15 cellular contexts compared by ENCODE assay signal in the genomic region with DNA sequence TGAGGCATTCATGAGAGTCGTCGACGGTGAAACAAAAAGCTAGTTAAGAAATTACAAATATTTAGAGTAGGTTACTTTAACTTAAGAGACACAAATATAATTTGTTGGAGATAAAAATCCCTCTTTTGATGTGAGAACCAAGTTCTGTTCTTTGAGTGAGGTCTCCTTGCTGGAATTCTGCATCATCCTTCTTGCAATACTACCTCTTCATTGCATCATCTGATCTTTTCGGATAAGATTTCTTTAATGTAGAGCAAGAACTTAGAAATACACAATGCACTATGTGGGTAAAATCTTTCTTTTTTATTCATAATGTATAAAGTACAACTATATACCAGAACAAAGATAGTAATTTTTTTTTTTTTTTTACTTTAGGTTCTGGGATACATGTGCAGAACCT.
A peak's percentile ranks its signal among the peaks of the same experiment; 100 is the strongest.
DNase-seq lines count a peak whose midpoint lies in the region; ATAC-seq and TF ChIP-seq lines count a peak whose summit lies in the region.
"Had no signal": no experiment of that assay in that cellular context is flagged by ENCODE, and none has a peak within 500 bp of the region (broad histone marks: within the 10 kb centered on the region; RNA-seq: fewer than 3 reads in every experiment).

No MANE protein-coding gene starts in this region.

- H3K27me3 Mint-ChIP-seq in activated naive CD8-positive, alpha-beta T cell treated with anti-CD3 and anti-CD28 coated beads for 36 hours: no peaks in the 10 kb centered on the region
- H3K27me3 Mint-ChIP-seq in activated naive CD8-positive, alpha-beta T cell treated with anti-CD3 and anti-CD28 coated beads, Interleukin-2, amount 50 U/mL, for 24 hours: no peaks in the 10 kb centered on the region
- H3K27me3 Mint-ChIP-seq in brain: peaks cover 8% of the 10 kb centered on the region
- H3K27me3 Mint-ChIP-seq: stimulated activated naive CD8-positive, alpha-beta T cell treated with anti-CD3 and anti-CD28 coated beads, Interleukin-15, amount 100 ng/mL, for 72 hours had no signal

- H3K4me3 Mint-ChIP-seq in activated naive CD8-positive, alpha-beta T cell treated with anti-CD3 and anti-CD28 coated beads for 36 hours: no peak overlapping the region
- H3K4me3 Mint-ChIP-seq in activated naive CD8-positive, alpha-beta T cell treated with anti-CD3 and anti-CD28 coated beads, Interleukin-2, amount 50 U/mL, for 24 hours: no peak overlapping the region
- H3K4me3 Mint-ChIP-seq in brain: peak overlapping the region in 3 of 5 experiments; percentile 18 to 54 (median 44)
- H3K4me3 Mint-ChIP-seq: CD8-positive, alpha-beta memory T cell; stimulated activated naive CD8-positive, alpha-beta T cell treated with anti-CD3 and anti-CD28 coated beads, Interleukin-15, amount 100 ng/mL, for 72 hours had no signal

- H3K9me3 ChIP-seq in gastroesophageal sphincter: no peaks in the 10 kb centered on the region
- H3K9me3 ChIP-seq in effector memory CD4-positive, alpha-beta T cell (ENCODE audit: control insufficient read depth, low read length): no peaks in the 10 kb centered on the region
- H3K9me3 ChIP-seq: heart left ventricle had no signal

- no peak for TF ChIP-seq EP300 in gastroesophageal sphincter (IDR thresholded peaks at IDR 0.05)

- H3K27me3 ChIP-seq in gastroesophageal sphincter: peaks cover 14% of the 10 kb centered on the region
- no peaks in the 10 kb centered on the region for H3K27me3 ChIP-seq in effector memory CD4-positive, alpha-beta T cell (replicated peaks; ENCODE audit: control insufficient read depth, insufficient read depth, low read length, poor library complexity, severe bottlenecking)

- H3K27ac Mint-ChIP-seq in activated naive CD8-positive, alpha-beta T cell treated with anti-CD3 and anti-CD28 coated beads for 36 hours: peak overlapping the region; percentile 44
- no peak overlapping the region for H3K27ac Mint-ChIP-seq in activated naive CD8-positive, alpha-beta T cell treated with anti-CD3 and anti-CD28 coated beads, Interleukin-2, amount 50 U/mL, for 24 hours
- H3K27ac Mint-ChIP-seq in brain: peak overlapping the region; percentile 68 to 93 (median 80)
- H3K27ac Mint-ChIP-seq in activated naive CD4-positive, alpha-beta T cell treated with anti-CD3 and anti-CD28 coated beads, Interleukin-2, amount 50 U/mL, for 72 hours: no peak overlapping the region
- H3K27ac Mint-ChIP-seq: CD8-positive, alpha-beta memory T cell; stimulated activated naive CD8-positive, alpha-beta T cell treated with anti-CD3 and anti-CD28 coated beads, Interleukin-15, amount 100 ng/mL, for 72 hours had no signal

- no peaks in the 10 kb centered on the region for H3K9me3 Mint-ChIP-seq in activated naive CD8-positive, alpha-beta T cell treated with anti-CD3 and anti-CD28 coated beads for 36 hours
- no peaks in the 10 kb centered on the region for H3K9me3 Mint-ChIP-seq in activated naive CD8-positive, alpha-beta T cell treated with anti-CD3 and anti-CD28 coated beads, Interleukin-2, amount 50 U/mL, for 24 hours
- peaks cover 5 to 12% (median 7%) of the 10 kb centered on the region in 5 experiments for H3K9me3 Mint-ChIP-seq in brain
- peaks cover 0 to 4% of the 10 kb centered on the region in 2 donors for H3K9me3 Mint-ChIP-seq in activated naive CD4-positive, alpha-beta T cell treated with anti-CD3 and anti-CD28 coated beads, Interleukin-2, amount 50 U/mL, for 72 hours
- H3K9me3 Mint-ChIP-seq: CD8-positive, alpha-beta memory T cell; stimulated activated naive CD8-positive, alpha-beta T cell treated with anti-CD3 and anti-CD28 coated beads, Interleukin-15, amount 100 ng/mL, for 72 hours had no signal

- H3K4me3 ChIP-seq in gastroesophageal sphincter: no peak overlapping the region
- H3K4me3 ChIP-seq in effector memory CD4-positive, alpha-beta T cell (ENCODE audit: insufficient read depth, low read depth, low read length, poor library complexity, severe bottlenecking): no peak overlapping the region
- H3K4me3 ChIP-seq: heart left ventricle had no signal

- no peaks in the 10 kb centered on the region for H3K36me3 ChIP-seq in gastroesophageal sphincter
- H3K36me3 ChIP-seq in effector memory CD4-positive, alpha-beta T cell (ENCODE audit: control insufficient read depth, insufficient read depth, low read length): no peaks in the 10 kb centered on the region
- H3K36me3 ChIP-seq: heart left ventricle had no signal

- peaks cover 0 to 13% (median 0%) of the 10 kb centered on the region in 3 donors for H3K4me1 ChIP-seq in gastroesophageal sphincter
- no peaks in the 10 kb centered on the region for H3K4me1 ChIP-seq in effector memory CD4-positive, alpha-beta T cell (ENCODE audit: control insufficient read depth, insufficient read depth, low read length, poor library complexity, severe bottlenecking)
- H3K4me1 ChIP-seq: heart left ventricle, parathyroid adenoma had no signal

- ATAC-seq in activated naive CD8-positive, alpha-beta T cell treated with anti-CD3 and anti-CD28 coated beads, Interleukin-2, amount 50 U/mL, for 24 hours: no peak
- ATAC-seq in gastroesophageal sphincter: peak; percentile 38
- no peak for ATAC-seq in activated naive CD4-positive, alpha-beta T cell treated with anti-CD3 and anti-CD28 coated beads, Interleukin-2, amount 50 U/mL, for 72 hours
- ATAC-seq in left lobe of liver: no peak
- ATAC-seq: stimulated activated naive CD8-positive, alpha-beta T cell treated with anti-CD3 and anti-CD28 coated beads, Interleukin-15, amount 100 ng/mL, for 72 hours had no signal

- TF ChIP-seq CTCF in brain (conservative IDR thresholded peaks at IDR 0.05) (no peak), gastroesophageal sphincter (IDR thresholded peaks at IDR 0.05) (no peak)

- WGBS in gastroesophageal sphincter (ENCODE audit: low coverage in 1 of 2), 2 donors: 31 to 56% methylated on average over 4 of the region's 4 CpGs

- no peaks in the 10 kb centered on the region for H3K36me3 Mint-ChIP-seq in activated naive CD8-positive, alpha-beta T cell treated with anti-CD3 and anti-CD28 coated beads for 36 hours
- no peaks in the 10 kb centered on the region for H3K36me3 Mint-ChIP-seq in activated naive CD8-positive, alpha-beta T cell treated with anti-CD3 and anti-CD28 coated beads, Interleukin-2, amount 50 U/mL, for 24 hours (ENCODE audit: low read depth)
- H3K36me3 Mint-ChIP-seq in brain: no peaks in the 10 kb centered on the region
- no peaks in the 10 kb centered on the region for H3K36me3 Mint-ChIP-seq in activated naive CD4-positive, alpha-beta T cell treated with anti-CD3 and anti-CD28 coated beads, Interleukin-2, amount 50 U/mL, for 72 hours
- H3K36me3 Mint-ChIP-seq: CD8-positive, alpha-beta memory T cell had no signal

- DNase-seq in activated naive CD8-positive, alpha-beta T cell treated with anti-CD3 and anti-CD28 coated beads for 36 hours: no peak
- no peak for DNase-seq in activated naive CD8-positive, alpha-beta T cell treated with anti-CD3 and anti-CD28 coated beads, Interleukin-2, amount 50 U/mL, for 24 hours
- DNase-seq in activated naive CD4-positive, alpha-beta T cell treated with anti-CD3 and anti-CD28 coated beads, Interleukin-2, amount 50 U/mL, for 72 hours (ENCODE audit: low spot score in 2 of 2): no peak
- no peak for DNase-seq in effector memory CD4-positive, alpha-beta T cell
- DNase-seq in left lobe of liver (ENCODE audit: low spot score) (no peak), C1 segment of cervical spinal cord (lab: John Stamatoyannopoulos, UW) (no peak)
- DNase-seq: activated CD8-positive, alpha-beta memory T cell treated with anti-CD3 and anti-CD28 coated beads for 24 hours; activated gamma-delta T cell; CD8-positive, alpha-beta memory T cell; heart left ventricle; NCI-H510A; stimulated activated naive CD8-positive, alpha-beta T cell treated with anti-CD3 and anti-CD28 coated beads, Interleukin-15, amount 100 ng/mL, for 72 hours had no signal

- no peak overlapping the region for H3K27ac ChIP-seq in gastroesophageal sphincter
- H3K27ac ChIP-seq in effector memory CD4-positive, alpha-beta T cell (ENCODE audit: insufficient read depth, low read length, poor library complexity, severe bottlenecking): no peak overlapping the region
- H3K27ac ChIP-seq: heart left ventricle, parathyroid adenoma had no signal

- peaks cover 24% of the 10 kb centered on the region for H3K4me1 Mint-ChIP-seq in activated naive CD8-positive, alpha-beta T cell treated with anti-CD3 and anti-CD28 coated beads for 36 hours
- H3K4me1 Mint-ChIP-seq in activated naive CD8-positive, alpha-beta T cell treated with anti-CD3 and anti-CD28 coated beads, Interleukin-2, amount 50 U/mL, for 24 hours: peaks cover 23% of the 10 kb centered on the region
- peaks cover 70% of the 10 kb centered on the region for H3K4me1 Mint-ChIP-seq in brain

- TF ChIP-seq POLR2A in gastroesophageal sphincter (IDR thresholded peaks at IDR 0.05): no peak

Comparison
In these comparisons a context has a peak if more than half of its experiments do, and no peak if none do; other contexts are left out.
1. H3K27ac Mint-ChIP-seq: peak in activated naive CD8-positive, alpha-beta T cell treated with anti-CD3 and anti-CD28 coated beads for 36 hours (single experiment) and brain (5 of 5); none in activated naive CD8-positive, alpha-beta T cell treated with anti-CD3 and anti-CD28 coated beads, Interleukin-2, amount 50 U/mL, for 24 hours (single experiment) and activated naive CD4-positive, alpha-beta T cell treated with anti-CD3 and anti-CD28 coated beads, Interleukin-2, amount 50 U/mL, for 72 hours (0 of 2).
2. H3K4me3 Mint-ChIP-seq: peak in brain (3 of 5); none in activated naive CD8-positive, alpha-beta T cell treated with anti-CD3 and anti-CD28 coated beads for 36 hours (single experiment) and activated naive CD8-positive, alpha-beta T cell treated with anti-CD3 and anti-CD28 coated beads, Interleukin-2, amount 50 U/mL, for 24 hours (single experiment).